In genomic region chr6:17497701-17498100, GRCh38 we compare ENCODE assay signal across 19 cellular contexts.
"Had no signal": no experiment of that assay in that cellular context is flagged by ENCODE, and none has a peak within 500 bp of the region (broad histone marks: within the 10 kb centered on the region; RNA-seq: fewer than 3 reads in every experiment).

No MANE protein-coding gene starts in this region.

- ATAC-seq: activated CD8-positive, alpha-beta memory T cell treated with anti-CD3 and anti-CD28 coated beads, Interleukin-2, amount 10 ng/mL, durations not matched to agents 7 days and 5 days; heart left ventricle; naive thymus-derived CD8-positive, alpha-beta T cell; pancreas; stimulated activated naive B cell treated with anti-CD40 and anti-IgM and Interleukin-4, amounts not matched to agents 10 μg/mL and 1 μg/mL and 100 μg/mL, for 72 hours had no signal

- H3K27me3 ChIP-seq: heart left ventricle, pancreas, upper lobe of left lung had no signal

- H3K9me3 Mint-ChIP-seq: activated B cell treated with CpG ODN at 0.5 μM for 24 hours; activated CD4-positive, alpha-beta memory T cell treated with anti-CD3 and anti-CD28 coated beads, Interleukin-2, amount 10 ng/mL, durations not matched to agents 7 days and 5 days; activated naive CD8-positive, alpha-beta T cell treated with anti-CD3 and anti-CD28 coated beads, Interleukin-2, amount 10 ng/mL, durations not matched to agents 7 days and 5 days; stimulated activated naive B cell treated with anti-CD40 and anti-IgM and Interleukin-4, amounts not matched to agents 10 μg/mL and 1 μg/mL and 100 μg/mL, for 72 hours had no signal

- H3K4me1 ChIP-seq: pancreas, upper lobe of left lung had no signal

- H3K4me1 Mint-ChIP-seq: activated B cell treated with CpG ODN at 0.5 μM for 24 hours; activated CD4-positive, alpha-beta memory T cell treated with anti-CD3 and anti-CD28 coated beads, Interleukin-2, amount 10 ng/mL, durations not matched to agents 7 days and 5 days; activated CD8-positive, alpha-beta memory T cell treated with anti-CD3 and anti-CD28 coated beads, Interleukin-2, amount 10 ng/mL, durations not matched to agents 7 days and 5 days; activated naive CD8-positive, alpha-beta T cell treated with anti-CD3 and anti-CD28 coated beads, Interleukin-2, amount 10 ng/mL, durations not matched to agents 7 days and 5 days; naive thymus-derived CD8-positive, alpha-beta T cell; stimulated activated naive B cell treated with anti-CD40 and anti-IgM and Interleukin-4, amounts not matched to agents 10 μg/mL and 1 μg/mL and 100 μg/mL, for 72 hours had no signal

- H3K36me3 ChIP-seq: neutrophil, pancreas, thoracic aorta, upper lobe of left lung had no signal

- H3K27me3 Mint-ChIP-seq: brain had no signal

- H3K4me3 ChIP-seq: heart left ventricle, pancreas, thoracic aorta, upper lobe of left lung had no signal

- H3K36me3 Mint-ChIP-seq: activated CD8-positive, alpha-beta memory T cell treated with anti-CD3 and anti-CD28 coated beads, Interleukin-2, amount 10 ng/mL, durations not matched to agents 7 days and 5 days; activated naive CD8-positive, alpha-beta T cell treated with anti-CD3 and anti-CD28 coated beads, Interleukin-2, amount 10 ng/mL, durations not matched to agents 7 days and 5 days; naive thymus-derived CD8-positive, alpha-beta T cell; stimulated activated naive B cell treated with anti-CD40 and anti-IgM and Interleukin-4, amounts not matched to agents 10 μg/mL and 1 μg/mL and 100 μg/mL, for 72 hours had no signal

- H3K27ac Mint-ChIP-seq: activated B cell treated with CpG ODN at 0.5 μM for 24 hours; activated CD4-positive, alpha-beta memory T cell treated with anti-CD3 and anti-CD28 coated beads, Interleukin-2, amount 10 ng/mL, durations not matched to agents 7 days and 5 days; activated CD8-positive, alpha-beta memory T cell treated with anti-CD3 and anti-CD28 coated beads, Interleukin-2, amount 10 ng/mL, durations not matched to agents 7 days and 5 days; activated naive CD8-positive, alpha-beta T cell treated with anti-CD3 and anti-CD28 coated beads, Interleukin-2, amount 10 ng/mL, durations not matched to agents 7 days and 5 days; naive thymus-derived CD8-positive, alpha-beta T cell; stimulated activated naive B cell treated with anti-CD40 and anti-IgM and Interleukin-4, amounts not matched to agents 10 μg/mL and 1 μg/mL and 100 μg/mL, for 72 hours had no signal

- H3K9me3 ChIP-seq: neutrophil, pancreas, thoracic aorta, upper lobe of left lung had no signal

- DNase-seq: activated B cell treated with CpG ODN at 0.5 μM for 24 hours; activated CD4-positive, alpha-beta memory T cell treated with anti-CD3 and anti-CD28 coated beads, Interleukin-2, amount 10 ng/mL, durations not matched to agents 7 days and 5 days; activated CD4-positive, alpha-beta T cell treated with anti-CD3 and anti-CD28 coated beads for 48 hours; activated CD8-positive, alpha-beta memory T cell treated with anti-CD3 and anti-CD28 coated beads, Interleukin-2, amount 10 ng/mL, durations not matched to agents 7 days and 5 days; activated naive CD4-positive, alpha-beta T cell treated with Interleukin-2 at 50 U/mL for 16 hours; activated naive CD8-positive, alpha-beta T cell treated with anti-CD3 and anti-CD28 coated beads, Interleukin-2, amount 10 ng/mL, durations not matched to agents 7 days and 5 days; central memory CD4-positive, alpha-beta T cell; heart left ventricle; kidney glomerular epithelial cell; mesenchymal stem cell; naive thymus-derived CD8-positive, alpha-beta T cell; pancreas; retina; stimulated activated naive B cell treated with anti-CD40 and anti-IgM and Interleukin-4, amounts not matched to agents 10 μg/mL and 1 μg/mL and 100 μg/mL, for 72 hours; T-helper 9 cell; upper lobe of left lung had no signal

- H3K4me3 Mint-ChIP-seq: activated B cell treated with CpG ODN at 0.5 μM for 24 hours; activated CD4-positive, alpha-beta memory T cell treated with anti-CD3 and anti-CD28 coated beads, Interleukin-2, amount 10 ng/mL, durations not matched to agents 7 days and 5 days; activated CD8-positive, alpha-beta memory T cell treated with anti-CD3 and anti-CD28 coated beads, Interleukin-2, amount 10 ng/mL, durations not matched to agents 7 days and 5 days; activated naive CD8-positive, alpha-beta T cell treated with anti-CD3 and anti-CD28 coated beads, Interleukin-2, amount 10 ng/mL, durations not matched to agents 7 days and 5 days; brain; naive thymus-derived CD8-positive, alpha-beta T cell; stimulated activated naive B cell treated with anti-CD40 and anti-IgM and Interleukin-4, amounts not matched to agents 10 μg/mL and 1 μg/mL and 100 μg/mL, for 72 hours had no signal

- H3K27ac ChIP-seq: neutrophil, pancreas, thoracic aorta, upper lobe of left lung had no signal
